In the genomic region with DNA sequence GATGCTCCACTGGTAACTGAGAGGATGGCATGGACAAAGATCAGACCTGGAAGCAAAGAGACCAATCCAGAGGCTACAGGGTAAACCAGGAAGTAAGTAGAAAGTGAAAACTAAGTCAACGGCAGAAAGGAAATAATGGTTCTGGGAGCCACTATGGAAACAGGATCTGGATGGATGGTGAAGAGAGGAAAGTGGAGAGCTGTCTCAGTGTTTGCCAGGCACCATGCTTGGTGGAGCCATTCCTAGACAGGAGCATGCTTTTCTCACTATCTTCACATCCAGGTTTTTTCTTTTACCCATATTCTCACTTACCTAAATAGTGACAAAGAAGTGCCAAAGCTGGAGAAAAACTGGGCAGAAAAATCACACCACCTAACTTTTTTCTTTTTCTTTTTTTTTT, we compare ENCODE assay signal across 2 cellular contexts.
TF ChIP-seq lines count a peak whose summit lies in the region.

No MANE protein-coding gene starts in this region.

TF ChIP-seq in GM23338, 12 proteins besides CTCF, POLR2A, EP300 and RAD21 (continued from another document):
- TF ChIP-seq, protein P1, sequence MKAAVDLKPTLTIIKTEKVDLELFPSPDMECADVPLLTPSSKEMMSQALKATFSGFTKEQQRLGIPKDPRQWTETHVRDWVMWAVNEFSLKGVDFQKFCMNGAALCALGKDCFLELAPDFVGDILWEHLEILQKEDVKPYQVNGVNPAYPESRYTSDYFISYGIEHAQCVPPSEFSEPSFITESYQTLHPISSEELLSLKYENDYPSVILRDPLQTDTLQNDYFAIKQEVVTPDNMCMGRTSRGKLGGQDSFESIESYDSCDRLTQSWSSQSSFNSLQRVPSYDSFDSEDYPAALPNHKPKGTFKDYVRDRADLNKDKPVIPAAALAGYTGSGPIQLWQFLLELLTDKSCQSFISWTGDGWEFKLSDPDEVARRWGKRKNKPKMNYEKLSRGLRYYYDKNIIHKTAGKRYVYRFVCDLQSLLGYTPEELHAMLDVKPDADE (IDR thresholded peaks at IDR 0.05): no peak
- TF ChIP-seq EZH2phosphoT487 (IDR thresholded peaks at IDR 0.05; ENCODE audit: unreplicated experiment) (no peak), CREB1 (CRISPR knock-in tag; IDR thresholded peaks at IDR 0.05; ENCODE audit: low read depth) (no peak), EZH2 (IDR thresholded peaks at IDR 0.05; ENCODE audit: low read depth, unreplicated experiment) (no peak), POLR2AphosphoS5 (IDR thresholded peaks at IDR 0.05; ENCODE audit: low read depth) (no peak), ZNF331 (CRISPR knock-in tag; IDR thresholded peaks at IDR 0.05; ENCODE audit: low read depth) (no peak), STAT1 (IDR thresholded peaks at IDR 0.05; ENCODE audit: unreplicated experiment) (no peak)
- TF ChIP-seq, protein P2, sequence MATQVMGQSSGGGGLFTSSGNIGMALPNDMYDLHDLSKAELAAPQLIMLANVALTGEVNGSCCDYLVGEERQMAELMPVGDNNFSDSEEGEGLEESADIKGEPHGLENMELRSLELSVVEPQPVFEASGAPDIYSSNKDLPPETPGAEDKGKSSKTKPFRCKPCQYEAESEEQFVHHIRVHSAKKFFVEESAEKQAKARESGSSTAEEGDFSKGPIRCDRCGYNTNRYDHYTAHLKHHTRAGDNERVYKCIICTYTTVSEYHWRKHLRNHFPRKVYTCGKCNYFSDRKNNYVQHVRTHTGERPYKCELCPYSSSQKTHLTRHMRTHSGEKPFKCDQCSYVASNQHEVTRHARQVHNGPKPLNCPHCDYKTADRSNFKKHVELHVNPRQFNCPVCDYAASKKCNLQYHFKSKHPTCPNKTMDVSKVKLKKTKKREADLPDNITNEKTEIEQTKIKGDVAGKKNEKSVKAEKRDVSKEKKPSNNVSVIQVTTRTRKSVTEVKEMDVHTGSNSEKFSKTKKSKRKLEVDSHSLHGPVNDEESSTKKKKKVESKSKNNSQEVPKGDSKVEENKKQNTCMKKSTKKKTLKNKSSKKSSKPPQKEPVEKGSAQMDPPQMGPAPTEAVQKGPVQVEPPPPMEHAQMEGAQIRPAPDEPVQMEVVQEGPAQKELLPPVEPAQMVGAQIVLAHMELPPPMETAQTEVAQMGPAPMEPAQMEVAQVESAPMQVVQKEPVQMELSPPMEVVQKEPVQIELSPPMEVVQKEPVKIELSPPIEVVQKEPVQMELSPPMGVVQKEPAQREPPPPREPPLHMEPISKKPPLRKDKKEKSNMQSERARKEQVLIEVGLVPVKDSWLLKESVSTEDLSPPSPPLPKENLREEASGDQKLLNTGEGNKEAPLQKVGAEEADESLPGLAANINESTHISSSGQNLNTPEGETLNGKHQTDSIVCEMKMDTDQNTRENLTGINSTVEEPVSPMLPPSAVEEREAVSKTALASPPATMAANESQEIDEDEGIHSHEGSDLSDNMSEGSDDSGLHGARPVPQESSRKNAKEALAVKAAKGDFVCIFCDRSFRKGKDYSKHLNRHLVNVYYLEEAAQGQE (IDR thresholded peaks at IDR 0.05; ENCODE audit: unreplicated experiment): no peak
- TF ChIP-seq, protein P3, sequence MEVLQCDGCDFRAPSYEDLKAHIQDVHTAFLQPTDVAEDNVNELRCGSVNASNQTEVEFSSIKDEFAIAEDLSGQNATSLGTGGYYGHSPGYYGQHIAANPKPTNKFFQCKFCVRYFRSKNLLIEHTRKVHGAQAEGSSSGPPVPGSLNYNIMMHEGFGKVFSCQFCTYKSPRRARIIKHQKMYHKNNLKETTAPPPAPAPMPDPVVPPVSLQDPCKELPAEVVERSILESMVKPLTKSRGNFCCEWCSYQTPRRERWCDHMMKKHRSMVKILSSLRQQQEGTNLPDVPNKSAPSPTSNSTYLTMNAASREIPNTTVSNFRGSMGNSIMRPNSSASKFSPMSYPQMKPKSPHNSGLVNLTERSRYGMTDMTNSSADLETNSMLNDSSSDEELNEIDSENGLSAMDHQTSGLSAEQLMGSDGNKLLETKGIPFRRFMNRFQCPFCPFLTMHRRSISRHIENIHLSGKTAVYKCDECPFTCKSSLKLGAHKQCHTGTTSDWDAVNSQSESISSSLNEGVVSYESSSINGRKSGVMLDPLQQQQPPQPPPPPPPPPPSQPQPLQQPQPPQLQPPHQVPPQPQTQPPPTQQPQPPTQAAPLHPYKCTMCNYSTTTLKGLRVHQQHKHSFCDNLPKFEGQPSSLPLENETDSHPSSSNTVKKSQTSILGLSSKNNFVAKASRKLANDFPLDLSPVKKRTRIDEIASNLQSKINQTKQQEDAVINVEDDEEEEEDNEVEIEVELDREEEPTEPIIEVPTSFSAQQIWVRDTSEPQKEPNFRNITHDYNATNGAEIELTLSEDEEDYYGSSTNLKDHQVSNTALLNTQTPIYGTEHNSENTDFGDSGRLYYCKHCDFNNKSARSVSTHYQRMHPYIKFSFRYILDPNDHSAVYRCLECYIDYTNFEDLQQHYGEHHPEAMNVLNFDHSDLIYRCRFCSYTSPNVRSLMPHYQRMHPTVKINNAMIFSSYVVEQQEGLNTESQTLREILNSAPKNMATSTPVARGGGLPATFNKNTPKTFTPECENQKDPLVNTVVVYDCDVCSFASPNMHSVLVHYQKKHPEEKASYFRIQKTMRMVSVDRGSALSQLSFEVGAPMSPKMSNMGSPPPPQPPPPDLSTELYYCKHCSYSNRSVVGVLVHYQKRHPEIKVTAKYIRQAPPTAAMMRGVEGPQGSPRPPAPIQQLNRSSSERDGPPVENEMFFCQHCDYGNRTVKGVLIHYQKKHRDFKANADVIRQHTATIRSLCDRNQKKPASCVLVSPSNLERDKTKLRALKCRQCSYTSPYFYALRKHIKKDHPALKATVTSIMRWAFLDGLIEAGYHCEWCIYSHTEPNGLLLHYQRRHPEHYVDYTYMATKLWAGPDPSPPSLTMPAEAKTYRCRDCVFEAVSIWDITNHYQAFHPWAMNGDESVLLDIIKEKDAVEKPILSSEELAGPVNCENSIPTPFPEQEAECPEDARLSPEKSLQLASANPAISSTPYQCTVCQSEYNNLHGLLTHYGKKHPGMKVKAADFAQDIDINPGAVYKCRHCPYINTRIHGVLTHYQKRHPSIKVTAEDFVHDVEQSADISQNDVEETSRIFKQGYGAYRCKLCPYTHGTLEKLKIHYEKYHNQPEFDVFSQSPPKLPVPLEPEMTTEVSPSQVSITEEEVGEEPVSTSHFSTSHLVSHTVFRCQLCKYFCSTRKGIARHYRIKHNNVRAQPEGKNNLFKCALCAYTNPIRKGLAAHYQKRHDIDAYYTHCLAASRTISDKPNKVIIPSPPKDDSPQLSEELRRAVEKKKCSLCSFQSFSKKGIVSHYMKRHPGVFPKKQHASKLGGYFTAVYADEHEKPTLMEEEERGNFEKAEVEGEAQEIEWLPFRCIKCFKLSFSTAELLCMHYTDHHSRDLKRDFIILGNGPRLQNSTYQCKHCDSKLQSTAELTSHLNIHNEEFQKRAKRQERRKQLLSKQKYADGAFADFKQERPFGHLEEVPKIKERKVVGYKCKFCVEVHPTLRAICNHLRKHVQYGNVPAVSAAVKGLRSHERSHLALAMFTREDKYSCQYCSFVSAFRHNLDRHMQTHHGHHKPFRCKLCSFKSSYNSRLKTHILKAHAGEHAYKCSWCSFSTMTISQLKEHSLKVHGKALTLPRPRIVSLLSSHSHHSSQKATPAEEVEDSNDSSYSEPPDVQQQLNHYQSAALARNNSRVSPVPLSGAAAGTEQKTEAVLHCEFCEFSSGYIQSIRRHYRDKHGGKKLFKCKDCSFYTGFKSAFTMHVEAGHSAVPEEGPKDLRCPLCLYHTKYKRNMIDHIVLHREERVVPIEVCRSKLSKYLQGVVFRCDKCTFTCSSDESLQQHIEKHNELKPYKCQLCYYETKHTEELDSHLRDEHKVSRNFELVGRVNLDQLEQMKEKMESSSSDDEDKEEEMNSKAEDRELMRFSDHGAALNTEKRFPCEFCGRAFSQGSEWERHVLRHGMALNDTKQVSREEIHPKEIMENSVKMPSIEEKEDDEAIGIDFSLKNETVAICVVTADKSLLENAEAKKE (CRISPR knock-in tag; IDR thresholded peaks at IDR 0.05): no peak

TF ChIP-seq in PFSK-1, 5 proteins besides CTCF, POLR2A, EP300 and RAD21 (continued from another document):
- TF ChIP-seq, protein P2 (IDR thresholded peaks at IDR 0.05; ENCODE audit: insufficient read depth in 1 of 2, low read depth in 2 of 2, low read length in 2 of 2): 0 out of 4 replicates have a peak, but pooled peaks of 1 of the 2 experiments have one; percentile 34
- no peak; the same call in none of the 2 replicates for TF ChIP-seq POLR2AphosphoS5 (IDR thresholded peaks at IDR 0.05; ENCODE audit: low read depth, low read length)
- peak; percentile 81; the same call in 1 of the 2 replicates for TF ChIP-seq TAF1 (IDR thresholded peaks at IDR 0.05; ENCODE audit: borderline replicate concordance, insufficient read depth, low read length)
- peak; percentile 95; the same call in 1 of the 2 replicates for TF ChIP-seq SIN3A (IDR thresholded peaks at IDR 0.05; ENCODE audit: borderline replicate concordance, insufficient read depth, low read length)
